In genomic region chr5:110268283-110268682, GRCh38 we compare ENCODE assay signal across 1 cellular context.
TF ChIP-seq lines count a peak whose summit lies in the region.

No MANE protein-coding gene starts in this region.

TF ChIP-seq in GM23338, 12 proteins besides CTCF, POLR2A, EP300 and RAD21:
- no peak for TF ChIP-seq ZNF462 (CRISPR knock-in tag; IDR thresholded peaks at IDR 0.05)
